19 cellular contexts compared by ENCODE assay signal in the genomic region with DNA sequence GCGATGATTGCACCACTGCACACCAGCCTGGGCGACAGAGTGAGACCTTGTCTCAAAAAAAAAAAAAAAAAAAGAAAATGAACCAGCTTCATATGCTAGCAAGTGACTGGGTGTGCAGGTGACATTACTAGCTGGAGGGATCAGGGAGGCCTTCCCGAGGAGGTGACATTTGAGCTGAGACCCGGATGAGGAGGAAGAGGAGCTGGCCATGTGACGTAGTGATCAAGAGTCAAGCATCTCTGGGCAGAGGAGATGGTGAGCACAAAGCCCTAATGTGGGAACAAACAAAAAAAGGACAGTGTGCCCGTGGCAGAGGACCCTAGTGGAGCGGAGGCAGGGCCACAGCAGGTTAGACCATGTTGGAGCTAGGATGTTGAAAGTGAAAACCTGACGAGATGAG. TPM values are rescaled to one million over a fixed set of nuclear protein-coding genes. Genes with fewer than 3 reads are reported as not detected.
A peak's percentile ranks its signal among the peaks of the same experiment; 100 is the strongest.
DNase-seq lines count a peak whose midpoint lies in the region; ATAC-seq and TF ChIP-seq lines count a peak whose summit lies in the region.
"Had no signal": no experiment of that assay in that cellular context is flagged by ENCODE, and none has a peak within 500 bp of the region (broad histone marks: within the 10 kb centered on the region; RNA-seq: fewer than 3 reads in every experiment).

No MANE protein-coding gene starts in this region.

- peaks cover 8 to 34% (median 30%) of the 10 kb centered on the region in 4 donors for H3K4me1 ChIP-seq in Peyer's patch

- no peak for DNase-seq in activated naive CD4-positive, alpha-beta T cell treated with Interleukin-2 at 50 U/mL for 16 hours
- DNase-seq in Peyer's patch (peak in 1 of 3 donors; percentile 26), NCI-H446 (lab: John Stamatoyannopoulos, UW) (no peak), NCI-H345 (lab: John Stamatoyannopoulos, UW) (no peak)
- no peak for DNase-seq in effector memory CD8-positive, alpha-beta T cell
- DNase-seq in stimulated activated CD4-positive, alpha-beta T cell treated with anti-CD3 and anti-CD28 coated beads, Interleukin-1b, Interleukin-23, amount 100 ng/mL, for 48 hours = no peak
- DNase-seq: activated CD8-positive, alpha-beta memory T cell treated with anti-CD3 and anti-CD28 coated beads for 24 hours; anterior cingulate cortex; dorsolateral prefrontal cortex; GM23248; NCI-H187 treated with DMSO at 0.1 percent for 48 hours; NCI-H526; stimulated activated CD4-positive, alpha-beta T cell treated with anti-CD3 and anti-CD28 coated beads, Interleukin-15, amount 100 ng/mL, for 24 hours had no signal

- no peaks in the 10 kb centered on the region for H3K27me3 ChIP-seq in Peyer's patch
- H3K27me3 ChIP-seq: dorsolateral prefrontal cortex had no signal

- H3K27ac ChIP-seq in Peyer's patch = peak overlapping the region in 3 of 4 donors; percentile 90 to 96 (median 92)
- H3K27ac ChIP-seq: GM23248 had no signal

- no peak overlapping the region for H3K4me3 ChIP-seq in Peyer's patch
- H3K4me3 ChIP-seq: GM23248 had no signal

- TF ChIP-seq CTCF in Peyer's patch (IDR thresholded peaks at IDR 0.05) = no peak

- no peaks in the 10 kb centered on the region for H3K9me3 ChIP-seq in Peyer's patch

- ATAC-seq in effector memory CD8-positive, alpha-beta T cell (replicated peaks) = no peak
- no peak for ATAC-seq in stimulated activated memory B cell treated with anti-CD40 and anti-IgM and Interleukin-4, amounts not matched to agents 10 μg/mL and 1 μg/mL and 100 μg/mL, for 72 hours

- peaks cover 79% of the 10 kb centered on the region for H3K4me1 Mint-ChIP-seq in activated naive CD4-positive, alpha-beta T cell treated with anti-CD3 and anti-CD28 coated beads, Interleukin-2, amount 50 U/mL, for 24 hours
- peaks cover 76 to 84% of the 10 kb centered on the region in 2 donors for H3K4me1 Mint-ChIP-seq in effector memory CD8-positive, alpha-beta T cell (ENCODE audit: low read depth in 2 of 2)
- peaks cover 84% of the 10 kb centered on the region for H3K4me1 Mint-ChIP-seq in stimulated activated memory B cell treated with anti-CD40 and anti-IgM and Interleukin-4, amounts not matched to agents 10 μg/mL and 1 μg/mL and 100 μg/mL, for 72 hours

- H3K36me3 ChIP-seq in Peyer's patch = peaks cover 0 to 6% (median 0%) of the 10 kb centered on the region in 3 donors

- H3K27me3 Mint-ChIP-seq in activated naive CD4-positive, alpha-beta T cell treated with anti-CD3 and anti-CD28 coated beads, Interleukin-2, amount 50 U/mL, for 24 hours = no peaks in the 10 kb centered on the region
- H3K27me3 Mint-ChIP-seq in effector memory CD8-positive, alpha-beta T cell = no peaks in the 10 kb centered on the region
- no peaks in the 10 kb centered on the region for H3K27me3 Mint-ChIP-seq in stimulated activated memory B cell treated with anti-CD40 and anti-IgM and Interleukin-4, amounts not matched to agents 10 μg/mL and 1 μg/mL and 100 μg/mL, for 72 hours

- TF ChIP-seq POLR2A in Peyer's patch (IDR thresholded peaks at IDR 0.05) = no peak

- peak overlapping the region; percentile 99 for H3K4me3 Mint-ChIP-seq in activated naive CD4-positive, alpha-beta T cell treated with anti-CD3 and anti-CD28 coated beads, Interleukin-2, amount 50 U/mL, for 24 hours
- peak overlapping the region; percentile 97 to 98 for H3K4me3 Mint-ChIP-seq in effector memory CD8-positive, alpha-beta T cell
- H3K4me3 Mint-ChIP-seq in stimulated activated memory B cell treated with anti-CD40 and anti-IgM and Interleukin-4, amounts not matched to agents 10 μg/mL and 1 μg/mL and 100 μg/mL, for 72 hours = peak overlapping the region; percentile 32

- H3K27ac Mint-ChIP-seq in activated naive CD4-positive, alpha-beta T cell treated with anti-CD3 and anti-CD28 coated beads, Interleukin-2, amount 50 U/mL, for 24 hours = peak overlapping the region; percentile 99
- H3K27ac Mint-ChIP-seq in effector memory CD8-positive, alpha-beta T cell = peak overlapping the region; percentile 98 to 99
- peak overlapping the region; percentile 98 for H3K27ac Mint-ChIP-seq in stimulated activated memory B cell treated with anti-CD40 and anti-IgM and Interleukin-4, amounts not matched to agents 10 μg/mL and 1 μg/mL and 100 μg/mL, for 72 hours

- H3K36me3 Mint-ChIP-seq in activated naive CD4-positive, alpha-beta T cell treated with anti-CD3 and anti-CD28 coated beads, Interleukin-2, amount 50 U/mL, for 24 hours = peaks cover 10% of the 10 kb centered on the region
- peaks cover 64% of the 10 kb centered on the region for H3K36me3 Mint-ChIP-seq in effector memory CD8-positive, alpha-beta T cell (ENCODE audit: insufficient read depth)
- H3K36me3 Mint-ChIP-seq in stimulated activated memory B cell treated with anti-CD40 and anti-IgM and Interleukin-4, amounts not matched to agents 10 μg/mL and 1 μg/mL and 100 μg/mL, for 72 hours = peaks cover 11% of the 10 kb centered on the region

- no peaks in the 10 kb centered on the region for H3K9me3 Mint-ChIP-seq in activated naive CD4-positive, alpha-beta T cell treated with anti-CD3 and anti-CD28 coated beads, Interleukin-2, amount 50 U/mL, for 24 hours
- no peaks in the 10 kb centered on the region for H3K9me3 Mint-ChIP-seq in effector memory CD8-positive, alpha-beta T cell
- H3K9me3 Mint-ChIP-seq in stimulated activated memory B cell treated with anti-CD40 and anti-IgM and Interleukin-4, amounts not matched to agents 10 μg/mL and 1 μg/mL and 100 μg/mL, for 72 hours = no peaks in the 10 kb centered on the region

RNA-seq across cellular contexts. Expression of a gene that starts 3.5 kb away (rescaled TPM):
- 100 to 1,000 TPM in 1 of 4 donors, 10 to 100 TPM in 3; 41.6 to 183 (median 44.4) TPM for total RNA-seq in Peyer's patch
- total RNA-seq: Daoy, GM23248 had no signal

RNA-seq across cellular contexts. Expression of a gene that starts 3.8 kb away (rescaled TPM):
- 100 to 1,000 TPM; 146 to 339 (median 156) TPM for total RNA-seq in Peyer's patch

RNA-seq across cellular contexts. Expression of a gene that starts 4.0 kb away (rescaled TPM):
- total RNA-seq in Peyer's patch = not detected
- total RNA-seq: Daoy; dorsolateral prefrontal cortex; GM23248; mesenteric fat pad; T-helper 1 cell treated with Interleukin-12 subunit alpha and Interleukin-12 subunit beta and Interleukin-4 antibody, amounts not matched to agents 30 ng/mL and 1 ng/mL, for 36 hours; ureter had no signal

RNA-seq across cellular contexts. Expression of a gene that starts 19.9 kb away (rescaled TPM):
- total RNA-seq in Peyer's patch = 100 to 1,000 TPM in 3 of 4 donors, 10 to 100 TPM in 1; 77.6 to 337 (median 125) TPM

RNA-seq across cellular contexts. Expression of a gene that starts 22.8 kb away (rescaled TPM):
- total RNA-seq in Peyer's patch = 100 to 1,000 TPM; 162 to 219 (median 174) TPM

Comparison
In these comparisons a context has a peak if more than half of its experiments do, and no peak if none do; other contexts are left out.
1. H3K4me3 Mint-ChIP-seq: peak in every context shown above with its lines; median percentile 99 in activated naive CD4-positive, alpha-beta T cell treated with anti-CD3 and anti-CD28 coated beads, Interleukin-2, amount 50 U/mL, for 24 hours; 98 in effector memory CD8-positive, alpha-beta T cell; 32 in stimulated activated memory B cell treated with anti-CD40 and anti-IgM and Interleukin-4, amounts not matched to agents 10 μg/mL and 1 μg/mL and 100 μg/mL, for 72 hours.